16 cellular contexts compared by ENCODE assay signal in the genomic region with DNA sequence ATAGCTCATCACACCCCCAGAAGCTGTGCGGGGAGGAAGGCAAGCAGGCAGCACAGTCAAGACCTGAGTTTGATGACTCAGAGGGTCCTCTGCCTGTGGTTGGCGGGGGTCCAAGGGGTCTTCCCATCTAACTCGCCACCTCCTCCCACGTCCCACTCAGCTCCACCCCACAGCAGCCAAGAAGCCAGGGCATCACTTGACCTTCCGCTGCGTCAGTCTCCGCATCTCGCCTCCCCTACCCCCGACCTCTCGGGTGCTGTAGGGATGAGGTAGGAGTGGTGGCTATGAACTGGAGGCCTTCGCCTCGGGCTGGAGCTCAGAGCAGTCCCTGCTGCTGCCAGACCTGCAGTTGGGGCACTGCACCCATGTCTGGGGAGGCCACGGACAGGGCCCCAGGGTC.
DNase-seq lines count a peak whose midpoint lies in the region; ATAC-seq and TF ChIP-seq lines count a peak whose summit lies in the region.
"Had no signal": no experiment of that assay in that cellular context is flagged by ENCODE, and none has a peak within 500 bp of the region (broad histone marks: within the 10 kb centered on the region; RNA-seq: fewer than 3 reads in every experiment).

No MANE protein-coding gene starts in this region.

- peak; percentile 27 for DNase-seq in activated T-cell treated with anti-CD3 and anti-CD28 coated beads, Interleukin-2, amount 50 U/mL, for 24 hours
- DNase-seq in activated T-cell treated with anti-CD3 and anti-CD28 coated beads for 4 hours: no peak
- peak in 8 of 10 donors; percentile 1 to 36 (median 26) for DNase-seq in dorsolateral prefrontal cortex
- DNase-seq in natural killer cell: peak; percentile 7
- DNase-seq in thyroid gland: peak; percentile 0 to 5
- no peak for DNase-seq in GOT3 (lab: John Stamatoyannopoulos, UW)
- DNase-seq in NCI-H1417 (lab: John Stamatoyannopoulos, UW): no peak
- DNase-seq in prostate gland (ENCODE audit: low spot score): no peak
- DNase-seq: activated CD4-positive, alpha-beta memory T cell treated with anti-CD3 and anti-CD28 coated beads for 36 hours; GM23248; NCI-H1930; NCI-H524; stimulated activated CD4-positive, alpha-beta T cell treated with anti-CD3 and anti-CD28 coated beads, Interleukin-2, amount 100 ng/mL, for 24 hours; stimulated activated CD8-positive, alpha-beta memory T cell treated with anti-CD3 and anti-CD28 coated beads, Interleukin-4, amount 100 ng/mL, for 48 hours had no signal

- H3K27me3 ChIP-seq in dorsolateral prefrontal cortex (peaks cover 0 to 32% (median 6%) of the 10 kb centered on the region in 45 donors), thyroid gland (no peaks in the 10 kb centered on the region), prostate gland (replicated peaks; ENCODE audit: insufficient read depth) (no peaks in the 10 kb centered on the region)
- H3K27me3 ChIP-seq: hepatocyte had no signal

- intact Hi-C loops in dorsolateral prefrontal cortex (cut with DNase I): no loop called here
- intact Hi-C loops in natural killer cell (cut with micrococcal nuclease): no loop called here
- intact Hi-C loops in thyroid gland (cut with DNase I): no loop called here
- intact Hi-C loops in prostate gland (cut with DNase I): no loop called here

- H3K36me3 ChIP-seq in thyroid gland (no peaks in the 10 kb centered on the region), prostate gland (no peaks in the 10 kb centered on the region)
- H3K36me3 ChIP-seq: tibial artery had no signal

- TF ChIP-seq POLR2A in thyroid gland (IDR thresholded peaks at IDR 0.05) (no peak), prostate gland (IDR thresholded peaks at IDR 0.05) (no peak)

- H3K27ac ChIP-seq in dorsolateral prefrontal cortex: no peak overlapping the region
- no peak overlapping the region for H3K27ac ChIP-seq in thyroid gland
- no peak overlapping the region for H3K27ac ChIP-seq in prostate gland
- H3K27ac ChIP-seq: GM23248, hepatocyte, tibial artery had no signal

- WGBS in thyroid gland, 2 donors: 93 to 95% methylated on average over 13 of the region's 13 CpGs
- 93% methylated on average over 13 of the region's 13 CpGs for WGBS in prostate gland

- TF ChIP-seq CTCF in dorsolateral prefrontal cortex (IDR thresholded peaks at IDR 0.05 in 54 of 56, conservative IDR thresholded peaks at IDR 0.05 in 2 of 56; ENCODE audit: low read depth in 1 of 56, partially characterized antibody in 56 of 56) (no peak), natural killer cell (IDR thresholded peaks at IDR 0.05) (no peak), thyroid gland (IDR thresholded peaks at IDR 0.05) (no peak), prostate gland (IDR thresholded peaks at IDR 0.05) (no peak)

- ATAC-seq in natural killer cell: no peak

- no peak overlapping the region for H3K4me3 ChIP-seq in dorsolateral prefrontal cortex
- H3K4me3 ChIP-seq in thyroid gland (replicated peaks in 1 of 3): no peak overlapping the region
- no peak overlapping the region for H3K4me3 ChIP-seq in prostate gland
- H3K4me3 ChIP-seq: GM23248, hepatocyte, tibial artery had no signal

- H3K27me3 Mint-ChIP-seq in activated T-cell treated with anti-CD3 and anti-CD28 coated beads, Interleukin-2, amount 50 U/mL, for 24 hours: no peaks in the 10 kb centered on the region
- H3K27me3 Mint-ChIP-seq in natural killer cell (ENCODE audit: low read depth in 2 of 2): peaks cover 7 to 13% of the 10 kb centered on the region in 2 donors
- H3K27me3 Mint-ChIP-seq: activated CD4-positive, alpha-beta memory T cell treated with anti-CD3 and anti-CD28 coated beads for 36 hours had no signal

- no peak overlapping the region for H3K27ac Mint-ChIP-seq in activated T-cell treated with anti-CD3 and anti-CD28 coated beads, Interleukin-2, amount 50 U/mL, for 24 hours
- no peak overlapping the region for H3K27ac Mint-ChIP-seq in natural killer cell
- H3K27ac Mint-ChIP-seq: activated CD4-positive, alpha-beta memory T cell treated with anti-CD3 and anti-CD28 coated beads for 36 hours had no signal

- no peak overlapping the region for H3K4me3 Mint-ChIP-seq in activated T-cell treated with anti-CD3 and anti-CD28 coated beads, Interleukin-2, amount 50 U/mL, for 24 hours
- no peak overlapping the region for H3K4me3 Mint-ChIP-seq in natural killer cell
- H3K4me3 Mint-ChIP-seq: activated CD4-positive, alpha-beta memory T cell treated with anti-CD3 and anti-CD28 coated beads for 36 hours had no signal

- peaks cover 4% of the 10 kb centered on the region for H3K4me1 Mint-ChIP-seq in activated T-cell treated with anti-CD3 and anti-CD28 coated beads, Interleukin-2, amount 50 U/mL, for 24 hours (ENCODE audit: low read depth)
- H3K4me1 Mint-ChIP-seq in natural killer cell: peaks cover 0 to 6% of the 10 kb centered on the region in 2 donors

- H3K4me1 ChIP-seq in thyroid gland (peaks cover 0 to 14% of the 10 kb centered on the region in 2 donors), prostate gland (replicated peaks) (no peaks in the 10 kb centered on the region)

- H3K9me3 Mint-ChIP-seq in activated T-cell treated with anti-CD3 and anti-CD28 coated beads, Interleukin-2, amount 50 U/mL, for 24 hours: no peaks in the 10 kb centered on the region
- H3K9me3 Mint-ChIP-seq in natural killer cell: no peaks in the 10 kb centered on the region
- H3K9me3 Mint-ChIP-seq: activated CD4-positive, alpha-beta memory T cell treated with anti-CD3 and anti-CD28 coated beads for 36 hours had no signal

- no peaks in the 10 kb centered on the region for H3K36me3 Mint-ChIP-seq in activated T-cell treated with anti-CD3 and anti-CD28 coated beads, Interleukin-2, amount 50 U/mL, for 24 hours (ENCODE audit: low read depth)
- no peaks in the 10 kb centered on the region for H3K36me3 Mint-ChIP-seq in natural killer cell

- H3K9me3 ChIP-seq in thyroid gland (no peaks in the 10 kb centered on the region), prostate gland (no peaks in the 10 kb centered on the region)
- H3K9me3 ChIP-seq: tibial artery had no signal

Comparison
In these comparisons a context has a peak if more than half of its experiments do, and no peak if none do; other contexts are left out.
1. DNase-seq: peak in activated T-cell treated with anti-CD3 and anti-CD28 coated beads, Interleukin-2, amount 50 U/mL, for 24 hours (single experiment), dorsolateral prefrontal cortex (8 of 10), natural killer cell (single experiment) and thyroid gland (2 of 2); none in activated T-cell treated with anti-CD3 and anti-CD28 coated beads for 4 hours (single experiment), GOT3 (single experiment), NCI-H1417 (0 of 3) and prostate gland (single experiment).